18 cellular contexts compared by ENCODE assay signal in genomic region chr12:90858261-90858660, GRCh38.
DNase-seq lines count a peak whose midpoint lies in the region; ATAC-seq, FAIRE-seq and TF ChIP-seq lines count a peak whose summit lies in the region.
"Had no signal": no experiment of that assay in that cellular context is flagged by ENCODE, and none has a peak within 500 bp of the region (broad histone marks: within the 10 kb centered on the region; RNA-seq: fewer than 3 reads in every experiment).

No MANE protein-coding gene starts in this region.

- no peaks in the 10 kb centered on the region for H4K20me1 ChIP-seq in astrocyte (ENCODE audit: insufficient read depth, low read length)
- H4K20me1 ChIP-seq: BLaER1 had no signal

- FAIRE-seq in astrocyte (lab: Jason Lieb, UNC): no peak

- H3K79me2 ChIP-seq in astrocyte (ENCODE audit: insufficient read depth, low read length): no peaks in the 10 kb centered on the region

- no peak overlapping the region for H3K9ac ChIP-seq in astrocyte (ENCODE audit: low read length)
- H3K9ac ChIP-seq: BLaER1 had no signal

- ATAC-seq in stimulated activated naive CD8-positive, alpha-beta T cell treated with anti-CD3 and anti-CD28 coated beads, Interleukin-15, Interleukin-2, amounts not matched to agents 100 U/mL and 50 U/mL, for 24 hours: no peak

- no peaks in the 10 kb centered on the region for H3K4me1 Mint-ChIP-seq in Caco-2 (ENCODE audit: low read depth, unreplicated experiment)
- peaks cover 2% of the 10 kb centered on the region for H3K4me1 Mint-ChIP-seq in astrocyte (ENCODE audit: low read depth, unreplicated experiment)
- peaks cover 32% of the 10 kb centered on the region for H3K4me1 Mint-ChIP-seq in nephron
- no peaks in the 10 kb centered on the region for H3K4me1 Mint-ChIP-seq in activated CD4-positive, alpha-beta memory T cell treated with anti-CD3 and anti-CD28 coated beads, Interleukin-2, amount 10 ng/mL, durations not matched to agents 7 days and 5 days
- H3K4me1 Mint-ChIP-seq in CD14-positive monocyte: no peaks in the 10 kb centered on the region
- no peaks in the 10 kb centered on the region for H3K4me1 Mint-ChIP-seq in activated T-helper 1 cell treated with anti-CD3 and anti-CD28 coated beads, Interleukin-12 subunit alpha, Interleukin-12 subunit beta, Interleukin-2, Interleukin-4 antibody, amounts not matched to agents 30 ng/mL and 10 ng/mL and 1 ng/mL, durations not matched to agents 14 hours and 24 hours and 36 hours (ENCODE audit: low read depth)

- H3K4me3 Mint-ChIP-seq in Caco-2 (ENCODE audit: unreplicated experiment): no peak overlapping the region
- H3K4me3 Mint-ChIP-seq in astrocyte (ENCODE audit: unreplicated experiment): no peak overlapping the region
- no peak overlapping the region for H3K4me3 Mint-ChIP-seq in nephron
- no peak overlapping the region for H3K4me3 Mint-ChIP-seq in activated CD4-positive, alpha-beta memory T cell treated with anti-CD3 and anti-CD28 coated beads, Interleukin-2, amount 10 ng/mL, durations not matched to agents 7 days and 5 days
- H3K4me3 Mint-ChIP-seq in CD14-positive monocyte: no peak overlapping the region
- no peak overlapping the region for H3K4me3 Mint-ChIP-seq in activated T-helper 1 cell treated with anti-CD3 and anti-CD28 coated beads, Interleukin-12 subunit alpha, Interleukin-12 subunit beta, Interleukin-2, Interleukin-4 antibody, amounts not matched to agents 30 ng/mL and 10 ng/mL and 1 ng/mL, durations not matched to agents 14 hours and 24 hours and 36 hours
- H3K4me3 Mint-ChIP-seq: endodermal cell had no signal

- H3K4me3 ChIP-seq in Caco-2 (ENCODE audit: low read depth, low read length): no peak overlapping the region
- H3K4me3 ChIP-seq in astrocyte (ENCODE audit: insufficient read depth, low read depth, low read length): no peak overlapping the region
- H3K4me3 ChIP-seq: BLaER1, heart right ventricle, Peyer's patch had no signal

- H2AFZ ChIP-seq in astrocyte (ENCODE audit: low read depth, low read length): no peak overlapping the region

- H3K27me3 ChIP-seq in Caco-2 (replicated peaks; ENCODE audit: control insufficient read depth, insufficient read depth, low read length) (no peaks in the 10 kb centered on the region), astrocyte (ENCODE audit: insufficient read depth, low read length) (no peaks in the 10 kb centered on the region)
- H3K27me3 ChIP-seq: BLaER1, heart right ventricle, Peyer's patch had no signal

- H3K4me1 ChIP-seq in Caco-2 (no peaks in the 10 kb centered on the region), astrocyte (ENCODE audit: insufficient read depth, low read length) (no peaks in the 10 kb centered on the region)
- H3K4me1 ChIP-seq: BLaER1, Peyer's patch had no signal

- POLR2A ChIA-PET in Caco-2 (lab: Charles Lee): no interaction called here
- POLR2A ChIA-PET in activated CD4-positive, alpha-beta memory T cell treated with anti-CD3 and anti-CD28 coated beads, Interleukin-2, amount 10 ng/mL, durations not matched to agents 7 days and 5 days (lab: Charles Lee): no interaction called here

- H3K36me3 Mint-ChIP-seq in Caco-2 (ENCODE audit: insufficient read depth, unreplicated experiment): no peaks in the 10 kb centered on the region
- H3K36me3 Mint-ChIP-seq in astrocyte (ENCODE audit: low read depth, unreplicated experiment): no peaks in the 10 kb centered on the region
- H3K36me3 Mint-ChIP-seq in nephron (ENCODE audit: low read depth): no peaks in the 10 kb centered on the region
- no peaks in the 10 kb centered on the region for H3K36me3 Mint-ChIP-seq in activated CD4-positive, alpha-beta memory T cell treated with anti-CD3 and anti-CD28 coated beads, Interleukin-2, amount 10 ng/mL, durations not matched to agents 7 days and 5 days (ENCODE audit: low read depth)
- H3K36me3 Mint-ChIP-seq in CD14-positive monocyte: no peaks in the 10 kb centered on the region
- H3K36me3 Mint-ChIP-seq in activated T-helper 1 cell treated with anti-CD3 and anti-CD28 coated beads, Interleukin-12 subunit alpha, Interleukin-12 subunit beta, Interleukin-2, Interleukin-4 antibody, amounts not matched to agents 30 ng/mL and 10 ng/mL and 1 ng/mL, durations not matched to agents 14 hours and 24 hours and 36 hours (ENCODE audit: low read depth): no peaks in the 10 kb centered on the region

- CTCF ChIA-PET in Caco-2 (lab: Charles Lee): interaction anchor here (0.7 kb wide), 1 partner anchor 35 kb away, joined by 3 read pairs; no protein-coding TSS in a partner anchor
- CTCF ChIA-PET in activated CD4-positive, alpha-beta memory T cell treated with anti-CD3 and anti-CD28 coated beads, Interleukin-2, amount 10 ng/mL, durations not matched to agents 7 days and 5 days (lab: Charles Lee): no interaction called here

- peaks cover 14% of the 10 kb centered on the region for H3K9me3 Mint-ChIP-seq in Caco-2 (ENCODE audit: unreplicated experiment)
- no peaks in the 10 kb centered on the region for H3K9me3 Mint-ChIP-seq in astrocyte (ENCODE audit: unreplicated experiment)
- H3K9me3 Mint-ChIP-seq in nephron: peaks cover 12% of the 10 kb centered on the region
- no peaks in the 10 kb centered on the region for H3K9me3 Mint-ChIP-seq in activated CD4-positive, alpha-beta memory T cell treated with anti-CD3 and anti-CD28 coated beads, Interleukin-2, amount 10 ng/mL, durations not matched to agents 7 days and 5 days
- peaks cover 0 to 3% (median 2%) of the 10 kb centered on the region in 7 donors for H3K9me3 Mint-ChIP-seq in CD14-positive monocyte
- no peaks in the 10 kb centered on the region for H3K9me3 Mint-ChIP-seq in activated T-helper 1 cell treated with anti-CD3 and anti-CD28 coated beads, Interleukin-12 subunit alpha, Interleukin-12 subunit beta, Interleukin-2, Interleukin-4 antibody, amounts not matched to agents 30 ng/mL and 10 ng/mL and 1 ng/mL, durations not matched to agents 14 hours and 24 hours and 36 hours

- H3K27ac Mint-ChIP-seq in Caco-2 (ENCODE audit: unreplicated experiment) (no peak overlapping the region), astrocyte (ENCODE audit: unreplicated experiment) (no peak overlapping the region), nephron (peak overlapping the region; percentile 72 to 94 (median 92)), CD14-positive monocyte (no peak overlapping the region)
- H3K27ac Mint-ChIP-seq in activated CD4-positive, alpha-beta memory T cell treated with anti-CD3 and anti-CD28 coated beads, Interleukin-2, amount 10 ng/mL, durations not matched to agents 7 days and 5 days: no peak overlapping the region
- H3K27ac Mint-ChIP-seq in activated T-helper 1 cell treated with anti-CD3 and anti-CD28 coated beads, Interleukin-12 subunit alpha, Interleukin-12 subunit beta, Interleukin-2, Interleukin-4 antibody, amounts not matched to agents 30 ng/mL and 10 ng/mL and 1 ng/mL, durations not matched to agents 14 hours and 24 hours and 36 hours: no peak overlapping the region
- H3K27ac Mint-ChIP-seq: endodermal cell had no signal

- no peak overlapping the region for H3K27ac ChIP-seq in astrocyte (ENCODE audit: low read depth, low read length)
- H3K27ac ChIP-seq: BLaER1, heart right ventricle, Peyer's patch had no signal

- TF ChIP-seq CTCF in Caco-2 (IDR thresholded peaks at IDR 0.05; ENCODE audit: insufficient read depth in 1 of 2, low read depth in 1 of 2, low read length in 1 of 2, severe bottlenecking in 1 of 2, unreplicated experiment in 1 of 2) (no peak), astrocyte (IDR thresholded peaks at IDR 0.05; ENCODE audit: insufficient read depth, low read depth, low read length) (no peak), nephron (IDR thresholded peaks at IDR 0.05; ENCODE audit: unreplicated experiment in 3 of 3) (no peak), CD14-positive monocyte (IDR thresholded peaks at IDR 0.05) (no peak)

- no peak overlapping the region for H3K4me2 ChIP-seq in astrocyte (ENCODE audit: low read length)
- H3K4me2 ChIP-seq: BLaER1 had no signal

- no peaks in the 10 kb centered on the region for H3K27me3 Mint-ChIP-seq in Caco-2 (ENCODE audit: insufficient read depth, unreplicated experiment)
- no peaks in the 10 kb centered on the region for H3K27me3 Mint-ChIP-seq in astrocyte (ENCODE audit: low read depth, unreplicated experiment)
- H3K27me3 Mint-ChIP-seq in nephron (ENCODE audit: low read depth): peaks cover 5% of the 10 kb centered on the region
- no peaks in the 10 kb centered on the region for H3K27me3 Mint-ChIP-seq in activated CD4-positive, alpha-beta memory T cell treated with anti-CD3 and anti-CD28 coated beads, Interleukin-2, amount 10 ng/mL, durations not matched to agents 7 days and 5 days
- H3K27me3 Mint-ChIP-seq in CD14-positive monocyte (ENCODE audit: low read depth in 3 of 3): peaks cover 0 to 2% (median 1%) of the 10 kb centered on the region in 3 donors
- H3K27me3 Mint-ChIP-seq in activated T-helper 1 cell treated with anti-CD3 and anti-CD28 coated beads, Interleukin-12 subunit alpha, Interleukin-12 subunit beta, Interleukin-2, Interleukin-4 antibody, amounts not matched to agents 30 ng/mL and 10 ng/mL and 1 ng/mL, durations not matched to agents 14 hours and 24 hours and 36 hours (ENCODE audit: insufficient read depth): peaks cover 2% of the 10 kb centered on the region

- DNase-seq in Caco-2 (peak; percentile 23 to 31), HuH-7 (ENCODE audit: low spot score) (peak; percentile 18), astrocyte (ENCODE audit: low read depth) (peak; percentile 39), CD14-positive monocyte (ENCODE audit: low spot score) (no peak)
- DNase-seq in activated CD4-positive, alpha-beta memory T cell treated with anti-CD3 and anti-CD28 coated beads, Interleukin-2, amount 10 ng/mL, durations not matched to agents 7 days and 5 days: no peak
- no peak for DNase-seq in stimulated activated naive CD8-positive, alpha-beta T cell treated with anti-CD3 and anti-CD28 coated beads, Interleukin-15, Interleukin-2, amounts not matched to agents 100 U/mL and 50 U/mL, for 24 hours
- DNase-seq in activated T-helper 1 cell treated with anti-CD3 and anti-CD28 coated beads, Interleukin-12 subunit alpha, Interleukin-12 subunit beta, Interleukin-2, Interleukin-4 antibody, amounts not matched to agents 30 ng/mL and 10 ng/mL and 1 ng/mL, durations not matched to agents 14 hours and 24 hours and 36 hours (ENCODE audit: low spot score): no peak
- DNase-seq: activated CD8-positive, alpha-beta memory T cell treated with anti-CD3 and anti-CD28 coated beads, Interleukin-2, amount 50 U/mL, for 4 hours; amniotic stem cell; endodermal cell; NCI-H2107; nucleus accumbens; Peyer's patch; stimulated activated CD4-positive, alpha-beta T cell treated with anti-CD3 and anti-CD28 coated beads, Interleukin-1b, Interleukin-23, amount 100 ng/mL, for 48 hours; stimulated activated naive CD4-positive, alpha-beta T cell had no signal

- H3K36me3 ChIP-seq in Caco-2 (ENCODE audit: control insufficient read depth, insufficient read depth, low read length) (no peaks in the 10 kb centered on the region), astrocyte (ENCODE audit: insufficient read depth, low read length) (no peaks in the 10 kb centered on the region)
- H3K36me3 ChIP-seq: BLaER1, heart right ventricle, Peyer's patch had no signal

- intact Hi-C loops in Caco-2 (cut with micrococcal nuclease; ENCODE audit: unreplicated experiment) (loop anchor here (5.0 to 10.0 kb wide), 2 partner anchors 49 to 1313 kb away; no protein-coding TSS in a partner anchor), CD14-positive monocyte (cut with micrococcal nuclease) (no loop called here)
- intact Hi-C loops in activated T-helper 1 cell treated with anti-CD3 and anti-CD28 coated beads, Interleukin-12 subunit alpha, Interleukin-12 subunit beta, Interleukin-2, Interleukin-4 antibody, amounts not matched to agents 30 ng/mL and 10 ng/mL and 1 ng/mL, durations not matched to agents 14 hours and 24 hours and 36 hours (cut with micrococcal nuclease): no loop called here

- no TSS peak for BruUV-seq in Caco-2 (replicated peaks; lab: Mats Ljungman, UMichigan)

- H3K9me3 ChIP-seq in Caco-2: no peaks in the 10 kb centered on the region
- H3K9me3 ChIP-seq in astrocyte (ENCODE audit: insufficient read depth, low read depth, low read length): no peaks in the 10 kb centered on the region
- H3K9me3 ChIP-seq: BLaER1, Peyer's patch had no signal

Comparison
In these comparisons a context has a peak if more than half of its experiments do, and no peak if none do; other contexts are left out.
1. DNase-seq: peak in Caco-2 (2 of 2), HuH-7 (single experiment) and astrocyte (single experiment); none in activated CD4-positive, alpha-beta memory T cell treated with anti-CD3 and anti-CD28 coated beads, Interleukin-2, amount 10 ng/mL, durations not matched to agents 7 days and 5 days (single experiment), CD14-positive monocyte (single experiment), stimulated activated naive CD8-positive, alpha-beta T cell treated with anti-CD3 and anti-CD28 coated beads, Interleukin-15, Interleukin-2, amounts not matched to agents 100 U/mL and 50 U/mL, for 24 hours (single experiment) and activated T-helper 1 cell treated with anti-CD3 and anti-CD28 coated beads, Interleukin-12 subunit alpha, Interleukin-12 subunit beta, Interleukin-2, Interleukin-4 antibody, amounts not matched to agents 30 ng/mL and 10 ng/mL and 1 ng/mL, durations not matched to agents 14 hours and 24 hours and 36 hours (single experiment).
2. H3K27ac Mint-ChIP-seq: peak in nephron (3 of 3); none in Caco-2 (single experiment), astrocyte (single experiment), activated CD4-positive, alpha-beta memory T cell treated with anti-CD3 and anti-CD28 coated beads, Interleukin-2, amount 10 ng/mL, durations not matched to agents 7 days and 5 days (single experiment), CD14-positive monocyte (0 of 7) and activated T-helper 1 cell treated with anti-CD3 and anti-CD28 coated beads, Interleukin-12 subunit alpha, Interleukin-12 subunit beta, Interleukin-2, Interleukin-4 antibody, amounts not matched to agents 30 ng/mL and 10 ng/mL and 1 ng/mL, durations not matched to agents 14 hours and 24 hours and 36 hours (single experiment).